ENCODE assay signal across 6 cellular contexts in the genomic region with DNA sequence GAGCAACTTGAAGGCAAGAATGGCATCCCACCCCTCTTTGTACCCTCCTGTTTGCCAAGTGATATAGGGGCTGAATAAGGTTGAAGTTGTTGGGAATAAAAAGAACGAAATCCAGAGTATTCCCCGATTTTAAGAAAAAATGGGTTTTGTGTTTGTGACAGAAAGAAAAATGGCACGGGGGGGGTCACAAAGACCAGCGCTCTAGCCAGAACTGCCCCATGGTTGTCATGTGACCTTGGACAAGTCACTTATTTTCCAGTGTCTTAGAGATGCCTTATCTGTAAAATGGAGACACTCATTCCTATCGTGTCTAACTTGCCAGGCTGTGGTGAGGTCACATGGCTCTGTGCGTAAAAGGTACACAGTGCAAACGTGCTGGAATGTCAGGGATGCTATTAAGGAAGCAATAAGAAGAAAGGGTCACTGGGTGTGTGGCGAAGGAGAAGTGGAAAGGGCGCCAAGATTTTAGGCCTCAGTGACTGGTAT. TPM values are rescaled to one million over a fixed set of nuclear protein-coding genes. Genes with fewer than 3 reads are reported as not detected.
DNase-seq lines count a peak whose midpoint lies in the region; ATAC-seq and TF ChIP-seq lines count a peak whose summit lies in the region.

No MANE protein-coding gene starts in this region.

- H3K27ac ChIP-seq in heart left ventricle = peak overlapping the region; percentile 93 to 100 (median 99)

- DNase-seq in heart left ventricle (peak in 1 of 5 donors; percentile 43), Right ventricle myocardium superior (no peak), fibroblast of gingiva (ENCODE audit: low read depth) (peak; percentile 61), NAMALWA (ENCODE audit: low spot score) (no peak)
- DNase-seq in stimulated activated naive CD8-positive, alpha-beta T cell treated with anti-CD3 and anti-CD28 coated beads, Interleukin-15, amount 100 ng/mL, for 72 hours = no peak

- H3K9me3 ChIP-seq in heart left ventricle = no peaks in the 10 kb centered on the region

- no peak for TF ChIP-seq POLR2A in heart left ventricle (IDR thresholded peaks at IDR 0.05)

- no peak for TF ChIP-seq CTCF in heart left ventricle (IDR thresholded peaks at IDR 0.05)

- ATAC-seq in heart left ventricle (no peak), Right ventricle myocardium superior (ENCODE audit: poor library complexity) (no peak), HG03442 (IDR thresholded peaks at IDR 0.05; ENCODE audit: unreplicated experiment) (no peak)
- ATAC-seq in stimulated activated naive CD8-positive, alpha-beta T cell treated with anti-CD3 and anti-CD28 coated beads, Interleukin-15, amount 100 ng/mL, for 72 hours = no peak

- intact Hi-C loops in heart left ventricle (cut with DNase I) (loop anchor here in 1 of 10 donors (1.0 to 5.0 kb wide), 2 partner anchors 15 to 51 kb away; partner anchors contain the start of gene HEXIM2), Right ventricle myocardium superior (cut with DNase I) (no loop called here)

- WGBS in heart left ventricle, 4 donors = 54 to 63% (median 59%) methylated on average over 9 of the region's 9 CpGs

- H3K4me1 ChIP-seq in heart left ventricle = peaks cover 5 to 55% (median 34%) of the 10 kb centered on the region in 12 donors

- peak overlapping the region; percentile 99 to 100 for H3K27ac Mint-ChIP-seq in stimulated activated naive CD8-positive, alpha-beta T cell treated with anti-CD3 and anti-CD28 coated beads, Interleukin-15, amount 100 ng/mL, for 72 hours

- H3K27me3 ChIP-seq in heart left ventricle = no peaks in the 10 kb centered on the region

- peak overlapping the region; percentile 32 to 93 (median 76) for H3K4me3 ChIP-seq in heart left ventricle

- H3K9me3 Mint-ChIP-seq in stimulated activated naive CD8-positive, alpha-beta T cell treated with anti-CD3 and anti-CD28 coated beads, Interleukin-15, amount 100 ng/mL, for 72 hours = no peaks in the 10 kb centered on the region

- no peaks in the 10 kb centered on the region for H3K27me3 Mint-ChIP-seq in stimulated activated naive CD8-positive, alpha-beta T cell treated with anti-CD3 and anti-CD28 coated beads, Interleukin-15, amount 100 ng/mL, for 72 hours

- H3K36me3 ChIP-seq in heart left ventricle = no peaks in the 10 kb centered on the region

- H3K4me3 Mint-ChIP-seq in stimulated activated naive CD8-positive, alpha-beta T cell treated with anti-CD3 and anti-CD28 coated beads, Interleukin-15, amount 100 ng/mL, for 72 hours = peak overlapping the region; percentile 90 to 94

- H3K4me1 Mint-ChIP-seq in stimulated activated naive CD8-positive, alpha-beta T cell treated with anti-CD3 and anti-CD28 coated beads, Interleukin-15, amount 100 ng/mL, for 72 hours = peaks cover 65% of the 10 kb centered on the region

RNA-seq across cellular contexts. Expression of gene HEXIM1, which starts 1.6 kb away (rescaled TPM):
- 10 to 100 TPM; 14.4 to 28.7 (median 22.5) TPM for total RNA-seq in heart left ventricle
- 10 to 100 TPM; 11.9 to 12.4 TPM for polyA plus RNA-seq in heart left ventricle
- total RNA-seq in Right ventricle myocardium superior = 31.2 TPM

RNA-seq across cellular contexts. Expression of gene ACBD4, which starts 11.2 kb away (rescaled TPM):
- 1 to 10 TPM; 4.1 to 9.8 (median 6.3) TPM for total RNA-seq in heart left ventricle
- polyA plus RNA-seq in heart left ventricle = 1 to 10 TPM; 3.3 to 8.8 TPM
- 8.0 TPM for total RNA-seq in Right ventricle myocardium superior

RNA-seq across cellular contexts. Expression of gene PLCD3, which starts 14.3 kb away (rescaled TPM):
- total RNA-seq in heart left ventricle = 100 to 1,000 TPM; 102 to 207 (median 123) TPM
- polyA plus RNA-seq in heart left ventricle = 100 to 1,000 TPM in 1 of 2 donors, 10 to 100 TPM in 1; 92.8 to 105 TPM
- total RNA-seq in Right ventricle myocardium superior = 201 TPM

RNA-seq across cellular contexts. Expression of gene HEXIM2, which starts 15.0 kb away (rescaled TPM):
- total RNA-seq in heart left ventricle (1 to 10 TPM; 3.9 to 7.5 (median 5.7) TPM), Right ventricle myocardium superior (8.0 TPM)
- polyA plus RNA-seq in heart left ventricle = 1 to 10 TPM; 3.4 to 6.4 TPM
